8 cellular contexts compared by ENCODE assay signal in genomic region chr1:78649628-78650027, GRCh38. TPM values are rescaled to one million over a fixed set of nuclear protein-coding genes. Genes with fewer than 3 reads are reported as not detected.
DNase-seq lines count a peak whose midpoint lies in the region; ATAC-seq and FAIRE-seq lines count a peak whose summit lies in the region.

Gene IFI44 (plus strand): TSS chr1:78649831. CDS start chr1:78650196, 365 bp downstream.

- no peaks in the 10 kb centered on the region for H3K79me2 ChIP-seq in mesendoderm (ENCODE audit: control insufficient read depth, insufficient read depth, low read length)

- H2BK5ac ChIP-seq in mesenchymal stem cell (ENCODE audit: low read depth, low read length, poor library complexity, severe bottlenecking) (no peak within 1 kb of the TSS), mesendoderm (ENCODE audit: low read length) (no peak within 1 kb of the TSS)

- H3K27ac ChIP-seq in mesenchymal stem cell (ENCODE audit: low read length, poor library complexity, severe bottlenecking): no peak within 1 kb of the TSS
- no peak within 1 kb of the TSS for H3K27ac ChIP-seq in mesendoderm (ENCODE audit: low read depth, low read length)

- no peak within 1 kb of the TSS for H4K91ac ChIP-seq in mesenchymal stem cell (ENCODE audit: low read length)

- peak; percentile 18 for FAIRE-seq in colon (lab: Jason Lieb, UNC)

- peak within 1 kb of the TSS in 1 of 2 experiments; percentile 83 for H3K4me3 ChIP-seq in mesenchymal stem cell (ENCODE audit: insufficient read depth in 1 of 2, low read depth in 1 of 2, low read length in 2 of 2)
- no peak within 1 kb of the TSS for H3K4me3 ChIP-seq in mesendoderm (ENCODE audit: low read length)

- no peak within 1 kb of the TSS for H3K4ac ChIP-seq in mesenchymal stem cell (ENCODE audit: low read depth in 1 of 2, low read length in 2 of 2)
- H3K4ac ChIP-seq in mesendoderm (ENCODE audit: low read depth, low read length): no peak within 1 kb of the TSS

- H3K79me1 ChIP-seq in mesenchymal stem cell (replicated peaks; ENCODE audit: low read length, poor library complexity, severe bottlenecking): no peaks in the 10 kb centered on the region
- no peaks in the 10 kb centered on the region for H3K79me1 ChIP-seq in mesendoderm (ENCODE audit: low read length)

- H3K4me1 ChIP-seq in mesenchymal stem cell (ENCODE audit: control insufficient read depth, insufficient read depth, low read depth, low read length): no peaks in the 10 kb centered on the region
- H3K4me1 ChIP-seq in mesendoderm (ENCODE audit: control insufficient read depth, low read depth, low read length): no peaks in the 10 kb centered on the region

- DNase-seq in D341Med (ENCODE audit: low spot score): peak; percentile 32
- peak; percentile 78 for DNase-seq in KG1 (lab: John Stamatoyannopoulos, UW)
- peak; percentile 41 to 49 for DNase-seq in activated CD4-positive, alpha-beta T cell treated with anti-CD3 and anti-CD28 coated beads for 24 hours (ENCODE audit: low read depth in 2 of 2)
- DNase-seq in mesenchymal stem cell: peak; percentile 65
- DNase-seq in stimulated activated CD8-positive, alpha-beta memory T cell treated with anti-CD3 and anti-CD28 coated beads, Interleukin-2, amount 100 ng/mL, for 48 hours (ENCODE audit: low read depth in 2 of 2): peak; percentile 28 to 48
- DNase-seq in mesendoderm: no peak

- H3K27me3 ChIP-seq in mesenchymal stem cell (ENCODE audit: control insufficient read depth in 1 of 2, insufficient read depth in 1 of 2, low read length in 2 of 2) (no peaks in the 10 kb centered on the region), mesendoderm (ENCODE audit: insufficient read depth, low read length, poor library complexity) (no peaks in the 10 kb centered on the region)

- no peak within 1 kb of the TSS for H2BK15ac ChIP-seq in mesenchymal stem cell (ENCODE audit: low read depth, poor library complexity, severe bottlenecking)
- no peak within 1 kb of the TSS for H2BK15ac ChIP-seq in mesendoderm (replicated peaks; ENCODE audit: low read depth)

- H3K14ac ChIP-seq in mesenchymal stem cell (ENCODE audit: low read length in 2 of 2): no peak within 1 kb of the TSS

- peak; percentile 88 for ATAC-seq in GM21447 (IDR thresholded peaks at IDR 0.05; ENCODE audit: unreplicated experiment)

- H4K8ac ChIP-seq in mesenchymal stem cell (ENCODE audit: low read length) (no peak within 1 kb of the TSS), mesendoderm (ENCODE audit: low read depth, low read length) (no peak within 1 kb of the TSS)

- H2AK5ac ChIP-seq in mesenchymal stem cell (ENCODE audit: low read length, severe bottlenecking) (no peak within 1 kb of the TSS), mesendoderm (ENCODE audit: low read length) (no peak within 1 kb of the TSS)

- no peak within 1 kb of the TSS for H4K5ac ChIP-seq in mesendoderm (ENCODE audit: low read length)

- H2BK120ac ChIP-seq in mesenchymal stem cell (ENCODE audit: low read depth, low read length) (no peak within 1 kb of the TSS), mesendoderm (ENCODE audit: low read depth, low read length) (no peak within 1 kb of the TSS)

- H3K4me2 ChIP-seq in mesenchymal stem cell (ENCODE audit: low read length, poor library complexity, severe bottlenecking): no peak within 1 kb of the TSS
- no peak within 1 kb of the TSS for H3K4me2 ChIP-seq in mesendoderm (ENCODE audit: low read length)

- H3K18ac ChIP-seq in mesenchymal stem cell (ENCODE audit: low read depth in 1 of 2, low read length in 2 of 2): no peak within 1 kb of the TSS
- no peak within 1 kb of the TSS for H3K18ac ChIP-seq in mesendoderm (ENCODE audit: low read length)

- H3K9me3 ChIP-seq in mesenchymal stem cell (ENCODE audit: control insufficient read depth, low read length): no peaks in the 10 kb centered on the region

- H3K9ac ChIP-seq in mesenchymal stem cell (ENCODE audit: low read length) (peak within 1 kb of the TSS; percentile 95), mesendoderm (ENCODE audit: low read length) (no peak within 1 kb of the TSS)

- H3K23ac ChIP-seq in mesenchymal stem cell (ENCODE audit: low read length in 2 of 2) (no peak within 1 kb of the TSS), mesendoderm (ENCODE audit: low read length) (no peak within 1 kb of the TSS)

- H2BK12ac ChIP-seq in mesenchymal stem cell (ENCODE audit: low read length in 2 of 2): no peak within 1 kb of the TSS

- H2AFZ ChIP-seq in mesenchymal stem cell (ENCODE audit: low read depth, low read length): no peak within 1 kb of the TSS

- H3K36me3 ChIP-seq in mesenchymal stem cell (ENCODE audit: control insufficient read depth in 1 of 2, insufficient read depth in 2 of 2, low read depth in 1 of 2, low read length in 2 of 2): peaks cover 0 to 9% of the 10 kb centered on the region in 2 experiments
- no peaks in the 10 kb centered on the region for H3K36me3 ChIP-seq in mesendoderm (ENCODE audit: control insufficient read depth, insufficient read depth, low read length)

- no peak within 1 kb of the TSS for H3K56ac ChIP-seq in mesendoderm (ENCODE audit: low read length)

RNA-seq across cellular contexts. Expression of gene IFI44, which starts in this region (rescaled TPM):
- 4.0 TPM for polyA plus RNA-seq in mesenchymal stem cell (2013, experiment 1 of 2)
- polyA plus RNA-seq in mesenchymal stem cell (2013, experiment 2 of 2): 4.1 TPM
- polyA plus RNA-seq in mesendoderm (2013, experiment 1 of 2): not detected
- polyA plus RNA-seq in mesendoderm (2013, experiment 2 of 2): not detected
